ENCODE assay signal across 15 cellular contexts in genomic region chr1:151547900-151548230, GRCh38. TPM values are rescaled to one million over a fixed set of nuclear protein-coding genes. Genes with fewer than 3 reads are reported as not detected.
DNase-seq lines count a peak whose midpoint lies in the region; ATAC-seq and TF ChIP-seq lines count a peak whose summit lies in the region.
"Had no signal": no experiment of that assay in that cellular context is flagged by ENCODE, and none has a peak within 500 bp of the region (broad histone marks: within the 10 kb centered on the region; RNA-seq: fewer than 3 reads in every experiment).

No MANE protein-coding gene starts in this region.

- no peak overlapping the region for H2AFZ ChIP-seq in trophoblast cell (ENCODE audit: insufficient read depth, low read length, poor library complexity)

- H4K12ac ChIP-seq in trophoblast cell (ENCODE audit: low read depth, low read length), result no peak overlapping the region

- H3K4me1 ChIP-seq in SJCRH30, result peaks cover 25% of the 10 kb centered on the region
- peaks cover 4 to 37% (median 7%) of the 10 kb centered on the region in 3 donors for H3K4me1 ChIP-seq in gastroesophageal sphincter
- H3K4me1 ChIP-seq in trophoblast cell (ENCODE audit: control insufficient read depth in 1 of 2, insufficient read depth in 2 of 2, low read length in 2 of 2), result peaks cover 24 to 36% of the 10 kb centered on the region in 2 experiments

- H3K4me3 ChIP-seq in SJCRH30 (no peak overlapping the region), gastroesophageal sphincter (no peak overlapping the region), trophoblast cell (ENCODE audit: low read depth, low read length) (no peak overlapping the region)
- H3K4me3 ChIP-seq: HAP-1 had no signal

- H3K79me1 ChIP-seq in trophoblast cell (ENCODE audit: low read length), result peaks cover 19% of the 10 kb centered on the region

- H4K91ac ChIP-seq in trophoblast cell (ENCODE audit: low read depth, low read length), result peak overlapping the region; percentile 90

- peak overlapping the region; percentile 87 for H2BK120ac ChIP-seq in trophoblast cell (ENCODE audit: insufficient read depth, low read length, poor library complexity)

- peak overlapping the region; percentile 77 for H3K18ac ChIP-seq in trophoblast cell (ENCODE audit: low read length)

- H3K27ac ChIP-seq in C4-2B (peak overlapping the region; percentile 65), SJCRH30 (peak overlapping the region; percentile 61), gastroesophageal sphincter (peak overlapping the region; percentile 68 to 77 (median 74)), trophoblast cell (ENCODE audit: low read depth, low read length) (peak overlapping the region; percentile 95)

- H3K14ac ChIP-seq in trophoblast cell (ENCODE audit: low read length), result peak overlapping the region; percentile 83

- no peaks in the 10 kb centered on the region for H3K27me3 ChIP-seq in SJCRH30
- H3K27me3 ChIP-seq in gastroesophageal sphincter, result no peaks in the 10 kb centered on the region
- no peaks in the 10 kb centered on the region for H3K27me3 ChIP-seq in trophoblast cell (ENCODE audit: insufficient read depth, low read length)

- peak overlapping the region; percentile 27 for H3K4me2 ChIP-seq in trophoblast cell (ENCODE audit: low read length)

- no peaks in the 10 kb centered on the region for H3K9me3 ChIP-seq in SJCRH30 (replicated peaks)
- H3K9me3 ChIP-seq in gastroesophageal sphincter, result no peaks in the 10 kb centered on the region
- H3K9me3 ChIP-seq in trophoblast cell (ENCODE audit: insufficient read depth, low read depth, low read length), result no peaks in the 10 kb centered on the region
- H3K9me3 ChIP-seq: HAP-1 had no signal

- no peak for TF ChIP-seq EP300 in gastroesophageal sphincter (IDR thresholded peaks at IDR 0.05)

- no peak for TF ChIP-seq POLR2A in gastroesophageal sphincter (IDR thresholded peaks at IDR 0.05)

- H3K23ac ChIP-seq in trophoblast cell (ENCODE audit: low read length), result no peak overlapping the region

- WGBS in gastroesophageal sphincter (ENCODE audit: low coverage in 1 of 2), 2 donors, result 94 to 95% methylated on average over 3 of the region's 3 CpGs
- WGBS in trophoblast cell (ENCODE audit: extremely low coverage, insufficient coverage, insufficient read length), result no CpG with 5 or more reads among the region's 3 CpGs

- DNase-seq in SJCRH30 (peak in 1 of 2 experiments; percentile 22), trophoblast cell (no peak), omental fat pad (ENCODE audit: low spot score) (no peak), SW 1271 (lab: John Stamatoyannopoulos, UW) (no peak)
- no peak for DNase-seq in activated naive CD4-positive, alpha-beta T cell (lab: John Stamatoyannopoulos, UW)
- DNase-seq: activated CD4-positive, alpha-beta T cell treated with anti-CD3 and anti-CD28 coated beads for 4 hours; activated gamma-delta T cell; DMS79 treated with DMSO at 0.1 percent for 48 hours; naive thymus-derived CD8-positive, alpha-beta T cell; NCI-H1436 treated with DMSO at 0.1 percent for 48 hours; NCI-H748 treated with DMSO at 0.1 percent for 48 hours had no signal

- H2BK5ac ChIP-seq in trophoblast cell (ENCODE audit: low read depth, low read length, poor library complexity), result peak overlapping the region; percentile 74

- peak overlapping the region; percentile 95 for H2BK12ac ChIP-seq in trophoblast cell (ENCODE audit: low read length)

- peak overlapping the region; percentile 52 for H4K8ac ChIP-seq in trophoblast cell (ENCODE audit: low read depth, low read length)

- H3K36me3 ChIP-seq in SJCRH30, result 0 out of 2 replicates have a peak, but pooled peaks cover 5% of the 10 kb centered on the region
- no peaks in the 10 kb centered on the region for H3K36me3 ChIP-seq in gastroesophageal sphincter
- no peaks in the 10 kb centered on the region for H3K36me3 ChIP-seq in trophoblast cell (ENCODE audit: control insufficient read depth in 1 of 2, insufficient read depth in 2 of 2, low read length in 2 of 2)
- H3K36me3 ChIP-seq: HAP-1 had no signal

- peaks cover 19% of the 10 kb centered on the region for H3K79me2 ChIP-seq in trophoblast cell (ENCODE audit: control insufficient read depth, insufficient read depth, low read length, poor library complexity)

- peak overlapping the region; percentile 11 for H2AK5ac ChIP-seq in trophoblast cell (ENCODE audit: low read length)

- TF ChIP-seq CTCF in C4-2B (conservative IDR thresholded peaks at IDR 0.05), result no peak
- no peak for TF ChIP-seq CTCF in gastroesophageal sphincter (IDR thresholded peaks at IDR 0.05)
- no peak for TF ChIP-seq CTCF in omental fat pad (IDR thresholded peaks at IDR 0.05)

- H3K4ac ChIP-seq in trophoblast cell (ENCODE audit: low read depth, low read length), result peak overlapping the region; percentile 22

- ATAC-seq in gastroesophageal sphincter (no peak), HG02571 (IDR thresholded peaks at IDR 0.05; ENCODE audit: unreplicated experiment) (no peak), omental fat pad (ENCODE audit: low FRiP score) (no peak)
- ATAC-seq: naive thymus-derived CD8-positive, alpha-beta T cell had no signal

- no peak overlapping the region for H3K9ac ChIP-seq in trophoblast cell (ENCODE audit: low read length)

RNA-seq across cellular contexts. Expression of gene TUFT1, which starts 7.8 kb away (rescaled TPM):
- 8.1 and 8.3 TPM in 2 replicates for total RNA-seq in SJCRH30 (2014; rRNA removed; shearing (Covaris generic))
- total RNA-seq in gastroesophageal sphincter (10 to 100 TPM; 15.1 to 20.4 (median 17.5) TPM), omental fat pad (10 to 100 TPM in 1 of 4 donors, 1 to 10 TPM in 3; 5.0 to 12.8 (median 7.7) TPM)
- 45.0 and 47.3 TPM in 2 replicates for polyA plus RNA-seq in trophoblast cell (2013)

RNA-seq across cellular contexts. Expression of gene CGN, which starts 36.7 kb away (rescaled TPM):
- 1.2 TPM in 2 replicates for total RNA-seq in SJCRH30 (2014; rRNA removed; shearing (Covaris generic))
- total RNA-seq in gastroesophageal sphincter (1 to 10 TPM in 1 of 4 donors, under 1 TPM in 3; 0.13 to 2.2 (median 0.29) TPM), omental fat pad (10 to 100 TPM in 2 of 4 donors, 1 to 10 TPM in 1, under 1 TPM in 1; 0.32 to 44.6 (median 8.0) TPM)
- polyA plus RNA-seq in trophoblast cell (2013), result 22.2 and 24.0 TPM in 2 replicates
